ENCODE assay signal across 15 cellular contexts in the genomic region with DNA sequence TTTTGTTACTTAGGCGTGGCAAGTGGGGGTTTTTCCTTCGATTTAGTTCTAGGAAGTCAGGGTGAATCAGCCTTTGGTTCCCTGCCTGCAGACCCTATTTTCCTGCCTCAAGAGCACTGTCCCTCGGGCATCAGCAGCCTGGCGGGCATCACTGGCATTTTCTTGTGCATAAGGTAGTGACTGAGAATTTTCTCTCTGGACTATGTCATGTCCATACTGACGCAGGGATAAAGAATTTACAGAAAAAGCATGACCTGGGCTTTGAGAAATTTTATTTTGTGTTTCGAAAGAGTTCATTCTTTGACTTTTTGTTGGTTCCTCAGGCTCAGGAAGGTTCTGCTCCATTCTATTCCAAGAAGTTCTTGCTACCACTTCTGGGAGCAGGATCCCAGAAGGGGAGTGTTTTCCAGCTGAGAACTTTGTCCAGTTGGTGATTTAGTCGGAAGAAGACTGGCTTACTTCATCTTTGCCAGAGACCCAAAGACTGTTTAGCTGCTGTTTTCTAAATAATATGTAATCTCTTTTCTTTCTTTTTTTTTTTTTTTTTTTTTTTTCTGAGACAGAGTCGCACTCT.
"Had no signal": no experiment of that assay in that cellular context is flagged by ENCODE, and none has a peak within 500 bp of the region (broad histone marks: within the 10 kb centered on the region; RNA-seq: fewer than 3 reads in every experiment).

No MANE protein-coding gene starts in this region.

- ATAC-seq: activated CD4-positive, alpha-beta T cell treated with anti-CD3 and anti-CD28 coated beads for 36 hours; stimulated activated effector memory CD8-positive, alpha-beta T cell treated with anti-CD3 and anti-CD28 coated beads, Interleukin-12 subunit alpha, Interleukin-12 subunit beta, amount 100 ng/mL, for 72 hours had no signal

- H3K9me3 ChIP-seq: ovary, thoracic aorta had no signal

- H3K27ac ChIP-seq: brain microvascular endothelial cell, ovary, thoracic aorta, VCaP had no signal

- DNase-seq: activated CD4-positive, alpha-beta memory T cell treated with anti-CD3 and anti-CD28 coated beads, Interleukin-2, amount 10 ng/mL, durations not matched to agents 7 days and 5 days; activated CD4-positive, alpha-beta T cell treated with anti-CD3 and anti-CD28 coated beads for 36 hours; activated CD8-positive, alpha-beta memory T cell treated with anti-CD3 and anti-CD28 coated beads, Interleukin-2, amount 50 U/mL, for 48 hours; activated gamma-delta T cell treated with Interleukin-2 at 50 U/mL for 16 hours; anterior cingulate cortex; brain microvascular endothelial cell; erythroblast; glutamatergic neuron; immature natural killer cell; midbrain; ovary had no signal

- H3K27me3 ChIP-seq: brain microvascular endothelial cell, ovary had no signal

- H3K4me3 ChIP-seq: lung, ovary, thoracic aorta had no signal

- H3K36me3 ChIP-seq: ovary had no signal
